Comparison of ENCODE assay signal across 8 cellular contexts in the genomic region with DNA sequence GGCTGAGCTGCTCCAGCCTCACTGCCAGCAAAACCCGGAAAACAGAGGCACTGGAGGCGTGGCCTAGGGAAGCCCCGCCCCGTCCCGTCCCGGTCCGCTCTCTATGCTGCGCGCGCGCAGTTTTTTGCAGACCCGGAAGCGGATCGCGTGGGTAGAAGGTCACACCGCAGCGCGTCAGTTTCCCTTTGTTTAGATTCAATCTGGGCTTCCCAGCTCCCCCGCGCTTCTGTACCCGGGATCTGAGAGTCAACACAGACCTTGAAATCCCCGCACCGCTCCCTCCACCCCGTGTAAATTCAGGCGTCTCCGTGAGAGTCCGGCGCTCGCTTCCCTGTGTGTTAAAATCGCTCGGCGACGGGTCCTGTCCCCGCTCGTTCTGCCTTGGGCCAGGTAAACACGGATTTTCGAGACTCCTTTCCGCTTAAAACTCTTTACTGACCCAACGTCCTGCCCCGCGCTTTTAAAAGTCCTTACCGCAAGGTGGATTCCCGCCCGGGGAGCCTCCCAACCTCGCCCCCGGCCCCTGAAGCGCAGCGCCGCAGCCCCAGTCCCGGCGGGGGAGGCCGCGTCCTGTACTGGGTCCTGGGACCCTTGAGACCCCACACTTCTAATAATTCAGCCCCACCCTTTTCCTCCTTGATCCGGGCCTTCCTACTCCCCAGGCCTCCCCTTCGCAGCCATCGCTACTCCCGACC. TPM values are rescaled to one million over a fixed set of nuclear protein-coding genes. Genes with fewer than 3 reads are reported as not detected.
A peak's percentile ranks its signal among the peaks of the same experiment; 100 is the strongest.
DNase-seq lines count a peak whose midpoint lies in the region; ATAC-seq and TF ChIP-seq lines count a peak whose summit lies in the region.

TSS of gene ZNF610 (plus strand) at position 127 of the 695 bp plus-strand sequence. CDS start 12,930 bp downstream, outside the sequence.

- H3K4me2 ChIP-seq in PC-9, result peak within 1 kb of the TSS; percentile 68

- no peaks in the 10 kb centered on the region for H3K27me3 ChIP-seq in PC-9 (ENCODE audit: insufficient read depth, low read depth)

- peak; percentile 40 to 88 for DNase-seq in PC-9
- DNase-seq in fibroblast of pulmonary artery (ENCODE audit: low read depth), result peak; percentile 87
- peak; percentile 73 to 93 (median 85) for DNase-seq in naive thymus-derived CD8-positive, alpha-beta T cell
- DNase-seq in stimulated activated CD8-positive, alpha-beta memory T cell treated with anti-CD3 and anti-CD28 coated beads, Interleukin-7, amount 100 ng/mL, for 4 hours (ENCODE audit: low read depth in 2 of 2), result peak; percentile 76 to 78

- H3K9me2 ChIP-seq in PC-9 (ENCODE audit: insufficient read depth), result no peaks in the 10 kb centered on the region

- peak within 1 kb of the TSS; percentile 88 for H2AFZ ChIP-seq in PC-9

- CTCF ChIA-PET in PC-9 (lab: Charles Lee), result no interaction called here

- peaks cover 33% of the 10 kb centered on the region for H3K9me3 ChIP-seq in PC-9 (ENCODE audit: insufficient read depth, low read depth)

- no peaks in the 10 kb centered on the region for H3K27me3 Mint-ChIP-seq in activated T-helper 17 cell treated with anti-CD3 and anti-CD28 coated beads, Interleukin-2, amount 50 U/mL, for 72 hours
- no peaks in the 10 kb centered on the region for H3K27me3 Mint-ChIP-seq in naive thymus-derived CD8-positive, alpha-beta T cell

- TSS peak; percentile 97 for BruUV-seq in PC-9 (replicated peaks; lab: Mats Ljungman, UMichigan)

- peaks cover 8% of the 10 kb centered on the region for H3K4me1 Mint-ChIP-seq in activated T-helper 17 cell treated with anti-CD3 and anti-CD28 coated beads, Interleukin-2, amount 50 U/mL, for 72 hours
- peaks cover 12 to 17% (median 15%) of the 10 kb centered on the region in 4 donors for H3K4me1 Mint-ChIP-seq in naive thymus-derived CD8-positive, alpha-beta T cell

- no peaks in the 10 kb centered on the region for H3K36me3 ChIP-seq in PC-9 (ENCODE audit: low read depth)

- H3F3A ChIP-seq in PC-9 (ENCODE audit: insufficient read depth, low read depth), result no peaks in the 10 kb centered on the region

- peaks cover 15% of the 10 kb centered on the region for H3K36me3 Mint-ChIP-seq in activated T-helper 17 cell treated with anti-CD3 and anti-CD28 coated beads, Interleukin-2, amount 50 U/mL, for 72 hours (ENCODE audit: low read depth)
- peaks cover 15 to 54% (median 38%) of the 10 kb centered on the region in 3 donors for H3K36me3 Mint-ChIP-seq in naive thymus-derived CD8-positive, alpha-beta T cell

- H3K4me3 ChIP-seq in GM12875 (ENCODE audit: low read depth, low read length), result peak within 1 kb of the TSS; percentile 60
- peak within 1 kb of the TSS; percentile 63 for H3K4me3 ChIP-seq in PC-9
- peak within 1 kb of the TSS; percentile 91 for H3K4me3 ChIP-seq in fibroblast of pulmonary artery (replicated peaks; ENCODE audit: low read depth, low read length)

- peak within 1 kb of the TSS; percentile 86 for H3K4me3 Mint-ChIP-seq in activated T-helper 17 cell treated with anti-CD3 and anti-CD28 coated beads, Interleukin-2, amount 50 U/mL, for 72 hours
- peak within 1 kb of the TSS; percentile 93 to 99 (median 97) for H3K4me3 Mint-ChIP-seq in naive thymus-derived CD8-positive, alpha-beta T cell

- H3K9me3 Mint-ChIP-seq in activated T-helper 17 cell treated with anti-CD3 and anti-CD28 coated beads, Interleukin-2, amount 50 U/mL, for 72 hours, result peaks cover 20% of the 10 kb centered on the region
- H3K9me3 Mint-ChIP-seq in naive thymus-derived CD8-positive, alpha-beta T cell, result peaks cover 0 to 75% (median 27%) of the 10 kb centered on the region in 9 donors

- H4K20me1 ChIP-seq in PC-9 (ENCODE audit: insufficient read depth), result no peaks in the 10 kb centered on the region

- H3K4me1 ChIP-seq in PC-9 (replicated peaks; ENCODE audit: insufficient read depth), result no peaks in the 10 kb centered on the region

- H3K27ac ChIP-seq in PC-9, result no peak within 1 kb of the TSS

- POLR2A ChIA-PET in PC-9 (lab: Charles Lee; ENCODE audit: unreplicated experiment), result interaction anchor here (0.7 kb wide), 1 partner anchor 61 kb away, joined by 5 read pairs; no protein-coding TSS in a partner anchor
- POLR2A ChIA-PET in naive thymus-derived CD8-positive, alpha-beta T cell (lab: Charles Lee), result interaction anchor here (1.3 kb wide), 1 partner anchor 33 kb away, joined by 6 read pairs; the partner anchor contains the start of gene ZNF880

- ATAC-seq in HG03520 (IDR thresholded peaks at IDR 0.05; ENCODE audit: unreplicated experiment) (peak; percentile 51), GM19023 (IDR thresholded peaks at IDR 0.05; ENCODE audit: unreplicated experiment) (no peak)
- peak; percentile 96 for ATAC-seq in activated T-helper 17 cell treated with anti-CD3 and anti-CD28 coated beads, Interleukin-2, amount 50 U/mL, for 72 hours (replicated peaks)
- peak; percentile 92 to 96 for ATAC-seq in naive thymus-derived CD8-positive, alpha-beta T cell

- H3K27ac Mint-ChIP-seq in activated T-helper 17 cell treated with anti-CD3 and anti-CD28 coated beads, Interleukin-2, amount 50 U/mL, for 72 hours, result peak within 1 kb of the TSS; percentile 95
- H3K27ac Mint-ChIP-seq in naive thymus-derived CD8-positive, alpha-beta T cell, result peak within 1 kb of the TSS; percentile 93 to 99 (median 97)

- intact Hi-C loops in PC-9 (cut with micrococcal nuclease; ENCODE audit: unreplicated experiment), result no loop called here

- H3K79me2 ChIP-seq in PC-9 (ENCODE audit: low read depth), result no peaks in the 10 kb centered on the region

- TF ChIP-seq CTCF in GM12875 (IDR thresholded peaks at IDR 0.05; ENCODE audit: borderline replicate concordance, insufficient read depth, low read depth, low read length) (no peak), PC-9 (conservative IDR thresholded peaks at IDR 0.05) (no peak), fibroblast of pulmonary artery (IDR thresholded peaks at IDR 0.05; ENCODE audit: low read length, missing control alignments) (no peak)

RNA-seq across cellular contexts. Expression of gene ZNF610, which starts in this region (rescaled TPM):
- 1.8 and 2.6 TPM in 2 replicates for total RNA-seq in PC-9 (2021)
- 1 to 10 TPM in 1 of 2 donors, under 1 TPM in 1; 0.17 to 3.8 TPM for total RNA-seq in activated T-helper 17 cell treated with anti-CD3 and anti-CD28 coated beads, Interleukin-2, amount 50 U/mL, for 72 hours
- 1 to 10 TPM; 4.5 to 7.5 TPM for total RNA-seq in naive thymus-derived CD8-positive, alpha-beta T cell
- polyA plus RNA-seq in naive thymus-derived CD8-positive, alpha-beta T cell, result 1 to 10 TPM in 2 of 3 donors, under 1 TPM in 1; 0.97 to 3.2 (median 1.2) TPM
